ENCODE assay signal across 8 cellular contexts in genomic region chr22:42090596-42091445, GRCh38. TPM values are rescaled to one million over a fixed set of nuclear protein-coding genes. Genes with fewer than 3 reads are reported as not detected.
DNase-seq lines count a peak whose midpoint lies in the region; ATAC-seq and TF ChIP-seq lines count a peak whose summit lies in the region.

TSS of gene NDUFA6 (minus strand) at chr22:42090772. CDS start at chr22:42090744, 28 bp downstream.

- POLR2A ChIA-PET in HEK293T (lab: Yijun Ruan, JAX) = interaction anchor here (0.9 to 4.8 kb wide), 10 partner anchors 11 to 393 kb away, joined by 3 to 57 read pairs (median 6); partner anchors contain the start of genes CENPM, NAGA and SMDT1

- H3K4me1 ChIP-seq in gastroesophageal sphincter (peaks cover 0 to 56% (median 10%) of the 10 kb centered on the region in 3 donors), suprapubic skin (peaks cover 24% of the 10 kb centered on the region)

- DNase-seq in GM04503 (ENCODE audit: low read depth) (peak; percentile 90), HEK293T (ENCODE audit: extremely low spot score) (peak; percentile 97), MV-4-11 (lab: John Stamatoyannopoulos, UW) (peak; percentile 100), SK-N-DZ (ENCODE audit: low spot score) (peak; percentile 99), non-pigmented ciliary epithelial cell (ENCODE audit: low read depth) (peak; percentile 94), suprapubic skin (ENCODE audit: low spot score in 2 of 2) (peak; percentile 99 to 100)
- peak; percentile 99 for DNase-seq in activated naive CD4-positive, alpha-beta T cell treated with anti-CD3 and anti-CD28 coated beads, Interleukin-2, amount 10 ng/mL, durations not matched to agents 7 days and 5 days

- H3K27ac Mint-ChIP-seq in activated naive CD4-positive, alpha-beta T cell treated with anti-CD3 and anti-CD28 coated beads, Interleukin-2, amount 10 ng/mL, durations not matched to agents 7 days and 5 days = peak within 1 kb of the TSS; percentile 100

- TF ChIP-seq POLR2A in gastroesophageal sphincter (IDR thresholded peaks at IDR 0.05) (peak; percentile 89 to 90), suprapubic skin (IDR thresholded peaks at IDR 0.05) (peak; percentile 88 to 92)

- H3K27ac ChIP-seq in gastroesophageal sphincter (peak within 1 kb of the TSS; percentile 83 to 99 (median 96)), suprapubic skin (peak within 1 kb of the TSS; percentile 99)

- TF ChIP-seq CTCF in gastroesophageal sphincter (IDR thresholded peaks at IDR 0.05) (peak in 3 of 4 experiments; percentile 95 to 98 (median 98)), suprapubic skin (IDR thresholded peaks at IDR 0.05) (peak; percentile 95 to 96)

- peak; percentile 99 for ATAC-seq in gastroesophageal sphincter

- H3K4me3 Mint-ChIP-seq in activated naive CD4-positive, alpha-beta T cell treated with anti-CD3 and anti-CD28 coated beads, Interleukin-2, amount 10 ng/mL, durations not matched to agents 7 days and 5 days = peak within 1 kb of the TSS; percentile 98

- no peaks in the 10 kb centered on the region for H3K9me3 ChIP-seq in gastroesophageal sphincter
- no peaks in the 10 kb centered on the region for H3K9me3 ChIP-seq in suprapubic skin

- TF ChIP-seq EP300 in gastroesophageal sphincter (IDR thresholded peaks at IDR 0.05) = no peak
- TF ChIP-seq EP300 in suprapubic skin (IDR thresholded peaks at IDR 0.05) = no peak

- H3K4me1 Mint-ChIP-seq in activated naive CD4-positive, alpha-beta T cell treated with anti-CD3 and anti-CD28 coated beads, Interleukin-2, amount 10 ng/mL, durations not matched to agents 7 days and 5 days = peaks cover 34% of the 10 kb centered on the region

- CTCF ChIA-PET in HEK293T (lab: Yijun Ruan, JAX) = interaction anchor here (0.6 to 2.2 kb wide), 12 partner anchors 10 to 441 kb away, joined by 3 to 16 read pairs (median 3); no protein-coding TSS in a partner anchor
- CTCF ChIA-PET in activated naive CD4-positive, alpha-beta T cell treated with anti-CD3 and anti-CD28 coated beads, Interleukin-2, amount 10 ng/mL, durations not matched to agents 7 days and 5 days (lab: Charles Lee) = interaction anchor here (0.6 to 3.6 kb wide), 23 partner anchors 12 to 382 kb away, joined by 3 to 17 read pairs (median 4); partner anchors contain the start of genes SEPTIN3, SMDT1 and WBP2NL

- peaks cover 7% of the 10 kb centered on the region for H3K9me3 Mint-ChIP-seq in activated naive CD4-positive, alpha-beta T cell treated with anti-CD3 and anti-CD28 coated beads, Interleukin-2, amount 10 ng/mL, durations not matched to agents 7 days and 5 days

- H3K36me3 Mint-ChIP-seq in activated naive CD4-positive, alpha-beta T cell treated with anti-CD3 and anti-CD28 coated beads, Interleukin-2, amount 10 ng/mL, durations not matched to agents 7 days and 5 days = peaks cover 38% of the 10 kb centered on the region

- H3K36me3 ChIP-seq in gastroesophageal sphincter (peaks cover 0 to 24% of the 10 kb centered on the region in 2 donors), suprapubic skin (peaks cover 12% of the 10 kb centered on the region)

- H3K4me3 ChIP-seq in gastroesophageal sphincter = peak within 1 kb of the TSS; percentile 71 to 91
- peak within 1 kb of the TSS; percentile 94 for H3K4me3 ChIP-seq in suprapubic skin

- H3K27me3 Mint-ChIP-seq in activated naive CD4-positive, alpha-beta T cell treated with anti-CD3 and anti-CD28 coated beads, Interleukin-2, amount 10 ng/mL, durations not matched to agents 7 days and 5 days = no peaks in the 10 kb centered on the region

- 2% methylated on average over 14 of the region's 70 CpGs; no CpG with 5 or more reads in 1 of the 2 donors for WGBS in gastroesophageal sphincter (ENCODE audit: low coverage in 1 of 2), 2 donors
- WGBS in suprapubic skin = 0% methylated on average over 9 of the region's 70 CpGs

- H3K27me3 ChIP-seq in gastroesophageal sphincter = no peaks in the 10 kb centered on the region
- H3K27me3 ChIP-seq in suprapubic skin = no peaks in the 10 kb centered on the region

TF ChIP-seq in HEK293T, 16 proteins besides CTCF, POLR2A, EP300 and RAD21:
- TF ChIP-seq HDGF (IDR thresholded peaks at IDR 0.05; ENCODE audit: borderline replicate concordance) = peak; percentile 49; the same call in 1 of the 2 replicates
- no peak for TF ChIP-seq CTBP1 (IDR thresholded peaks at IDR 0.05; ENCODE audit: borderline replicate concordance)
- no peak for TF ChIP-seq FOXK2 (IDR thresholded peaks at IDR 0.05)
- TF ChIP-seq L3MBTL2 (conservative IDR thresholded peaks at IDR 0.05) = peak; percentile 64
- TF ChIP-seq, protein P1, sequence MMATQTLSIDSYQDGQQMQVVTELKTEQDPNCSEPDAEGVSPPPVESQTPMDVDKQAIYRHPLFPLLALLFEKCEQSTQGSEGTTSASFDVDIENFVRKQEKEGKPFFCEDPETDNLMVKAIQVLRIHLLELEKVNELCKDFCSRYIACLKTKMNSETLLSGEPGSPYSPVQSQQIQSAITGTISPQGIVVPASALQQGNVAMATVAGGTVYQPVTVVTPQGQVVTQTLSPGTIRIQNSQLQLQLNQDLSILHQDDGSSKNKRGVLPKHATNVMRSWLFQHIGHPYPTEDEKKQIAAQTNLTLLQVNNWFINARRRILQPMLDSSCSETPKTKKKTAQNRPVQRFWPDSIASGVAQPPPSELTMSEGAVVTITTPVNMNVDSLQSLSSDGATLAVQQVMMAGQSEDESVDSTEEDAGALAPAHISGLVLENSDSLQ (IDR thresholded peaks at IDR 0.05) = peak; percentile 80
- peak; percentile 37; the same call in 1 of the 2 replicates for TF ChIP-seq ELF4 (IDR thresholded peaks at IDR 0.05)

RNA-seq across cellular contexts. Expression of gene NDUFA6, which starts in this region (rescaled TPM):
- polyA plus RNA-seq in SK-N-DZ (2014; cell fraction: cytosol; rRNA removed) = 157 and 169 TPM in 2 replicates
- 115 and 120 TPM in 2 replicates for polyA plus RNA-seq in SK-N-DZ (2014; cell fraction: nucleus; rRNA removed)
- 100 to 1,000 TPM in 1 of 4 donors, 10 to 100 TPM in 3; 59.8 to 102 (median 89.9) TPM for total RNA-seq in gastroesophageal sphincter
- total RNA-seq in suprapubic skin = 10 to 100 TPM; 40.2 to 62.1 (median 48.0) TPM

Comparison
In these comparisons a context has a peak if more than half of its experiments do, and no peak if none do; other contexts are left out.
1. Peak in every context shown above with its lines: DNase-seq, ATAC-seq, H3K4me3 ChIP-seq and H3K27ac ChIP-seq.